29 cellular contexts compared by ENCODE assay signal in the genomic region with DNA sequence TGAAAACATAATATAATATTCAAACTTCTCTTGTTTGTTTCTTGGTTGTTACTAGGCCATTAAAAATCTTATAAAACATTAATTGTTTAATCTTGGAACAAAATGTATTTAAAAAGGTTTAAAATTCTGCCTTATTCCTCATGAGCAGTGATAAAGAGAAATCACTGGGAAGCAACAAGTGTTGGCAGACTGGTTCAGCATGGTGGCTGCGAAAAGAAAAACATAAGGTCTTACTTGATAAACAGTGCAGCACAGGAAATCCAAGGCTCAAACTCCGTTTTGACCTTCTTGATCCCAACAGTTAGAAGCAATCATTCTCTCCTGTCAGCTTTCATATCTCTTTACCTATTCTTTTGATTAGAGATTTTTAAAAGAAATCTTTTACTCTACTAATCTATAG.
"Had no signal": no experiment of that assay in that cellular context is flagged by ENCODE, and none has a peak within 500 bp of the region (broad histone marks: within the 10 kb centered on the region; RNA-seq: fewer than 3 reads in every experiment).

No MANE protein-coding gene starts in this region.

- H3K4me1 ChIP-seq: esophagus muscularis mucosa, foreskin keratinocyte, gastrocnemius medialis, heart left ventricle had no signal

- H3K36me3 ChIP-seq: brain microvascular endothelial cell, esophagus muscularis mucosa, gastrocnemius medialis, heart left ventricle had no signal

- DNase-seq: activated CD4-positive, alpha-beta memory T cell treated with anti-CD3 and anti-CD28 coated beads, Interleukin-2, amount 10 ng/mL, durations not matched to agents 7 days and 5 days; activated CD4-positive, alpha-beta T cell treated with anti-CD3 and anti-CD28 coated beads for 1 hour; activated CD4-positive, alpha-beta T cell treated with anti-CD3 and anti-CD28 coated beads for 4 hours; activated CD4-positive, alpha-beta T cell treated with anti-CD3 and anti-CD28 coated beads, Interleukin-2, amount 10 ng/mL, durations not matched to agents 7 days and 5 days; activated CD4-positive, alpha-beta T cell treated with anti-CD3 and anti-CD28 coated beads, Interleukin-2, amount 50 U/mL, for 4 hours; activated CD8-positive, alpha-beta memory T cell treated with anti-CD3 and anti-CD28 coated beads, Interleukin-2, amount 50 U/mL, for 48 hours; activated gamma-delta T cell; activated naive CD4-positive, alpha-beta T cell; activated naive CD4-positive, alpha-beta T cell treated with anti-CD3 and anti-CD28 coated beads, Interleukin-2, amount 10 ng/mL, durations not matched to agents 7 days and 5 days; activated naive CD8-positive, alpha-beta T cell treated with anti-CD3 and anti-CD28 coated beads, Interleukin-2, amount 10 ng/mL, durations not matched to agents 7 days and 5 days; activated T-cell treated with anti-CD3 and anti-CD28 coated beads for 4 hours; activated T-cell treated with anti-CD3 and anti-CD28 coated beads, Interleukin-2, amount 50 U/mL, for 24 hours; activated T-cell treated with anti-CD3 and anti-CD28 coated beads, Interleukin-2, amount 50 U/mL, for 72 hours; amniotic stem cell; anterior cingulate cortex; brain microvascular endothelial cell; dorsolateral prefrontal cortex; effector memory CD4-positive, alpha-beta T cell; endodermal cell; erythroblast; foreskin keratinocyte; gastrocnemius medialis; glutamatergic neuron; heart left ventricle; hypothalamus; T-helper 17 cell; T1000 had no signal

- H3K9me3 ChIP-seq: esophagus muscularis mucosa, gastrocnemius medialis had no signal

- H3K27ac ChIP-seq: brain microvascular endothelial cell, coronary artery, dorsolateral prefrontal cortex, esophagus muscularis mucosa, foreskin keratinocyte, gastrocnemius medialis, heart left ventricle had no signal

- H3K4me3 ChIP-seq: coronary artery, dorsolateral prefrontal cortex, esophagus muscularis mucosa, gastrocnemius medialis, heart left ventricle had no signal
